ENCODE assay signal across 1 cellular context in genomic region chr20:64047046-64047389, GRCh38.
TF ChIP-seq lines count a peak whose summit lies in the region.

No MANE protein-coding gene starts in this region.

TF ChIP-seq in HCT116, 20 proteins besides CTCF, POLR2A, EP300 and RAD21:
- TF ChIP-seq YY1 (IDR thresholded peaks at IDR 0.05; ENCODE audit: extremely low read depth, insufficient replicate concordance, low read depth, low read length) (no peak), ELF1 (IDR thresholded peaks at IDR 0.05; ENCODE audit: borderline replicate concordance, low read depth) (no peak), ZNF274 (IDR thresholded peaks at IDR 0.05; ENCODE audit: low read depth, low read length) (no peak), EZH2phosphoT487 (IDR thresholded peaks at IDR 0.05; ENCODE audit: borderline replicate concordance) (no peak), EGR1 (IDR thresholded peaks at IDR 0.05; ENCODE audit: low read depth) (no peak), SP1 (IDR thresholded peaks at IDR 0.05; ENCODE audit: low read depth) (no peak), POLR2AphosphoS5 (IDR thresholded peaks at IDR 0.05; ENCODE audit: low read depth, low read length) (no peak), REST (IDR thresholded peaks at IDR 0.05; ENCODE audit: low read depth) (no peak), CBX3 (IDR thresholded peaks at IDR 0.05; ENCODE audit: low read depth) (no peak), ZFX (IDR thresholded peaks at IDR 0.05) (no peak), ZBTB33 (IDR thresholded peaks at IDR 0.05; ENCODE audit: extremely low read depth, insufficient replicate concordance, low read length) (no peak), CEBPB (IDR thresholded peaks at IDR 0.05; ENCODE audit: low read depth) (no peak), SRF (IDR thresholded peaks at IDR 0.05; ENCODE audit: low read depth) (no peak), SIN3A (IDR thresholded peaks at IDR 0.05; ENCODE audit: low read depth) (no peak), FOSL1 (IDR thresholded peaks at IDR 0.05; ENCODE audit: low read depth) (no peak), EZH2 (IDR thresholded peaks at IDR 0.05) (no peak), TCF7L2 (IDR thresholded peaks at IDR 0.05; ENCODE audit: borderline replicate concordance, extremely low read depth, insufficient read depth, insufficient read length) (no peak)
- TF ChIP-seq, protein P1, sequence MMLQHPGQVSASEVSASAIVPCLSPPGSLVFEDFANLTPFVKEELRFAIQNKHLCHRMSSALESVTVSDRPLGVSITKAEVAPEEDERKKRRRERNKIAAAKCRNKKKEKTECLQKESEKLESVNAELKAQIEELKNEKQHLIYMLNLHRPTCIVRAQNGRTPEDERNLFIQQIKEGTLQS (IDR thresholded peaks at IDR 0.05), result no peak
- TF ChIP-seq, protein P2, sequence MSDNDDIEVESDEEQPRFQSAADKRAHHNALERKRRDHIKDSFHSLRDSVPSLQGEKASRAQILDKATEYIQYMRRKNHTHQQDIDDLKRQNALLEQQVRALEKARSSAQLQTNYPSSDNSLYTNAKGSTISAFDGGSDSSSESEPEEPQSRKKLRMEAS (IDR thresholded peaks at IDR 0.05), result no peak
